23 cellular contexts compared by ENCODE assay signal in genomic region chr6:20918868-20919267, GRCh38.
DNase-seq lines count a peak whose midpoint lies in the region; ATAC-seq and TF ChIP-seq lines count a peak whose summit lies in the region.
"Had no signal": no experiment of that assay in that cellular context is flagged by ENCODE, and none has a peak within 500 bp of the region (broad histone marks: within the 10 kb centered on the region; RNA-seq: fewer than 3 reads in every experiment).

No MANE protein-coding gene starts in this region.

- no peak overlapping the region for H3K27ac ChIP-seq in endodermal cell (ENCODE audit: low read depth, low read length)
- H3K27ac ChIP-seq: gastroesophageal sphincter, parathyroid adenoma, sigmoid colon, transverse colon had no signal

- H3K27ac Mint-ChIP-seq in endodermal cell = no peak overlapping the region
- H3K27ac Mint-ChIP-seq in naive thymus-derived CD8-positive, alpha-beta T cell = no peak overlapping the region
- H3K27ac Mint-ChIP-seq: activated naive CD8-positive, alpha-beta T cell treated with anti-CD3 and anti-CD28 coated beads, Interleukin-2, amount 10 ng/mL, durations not matched to agents 7 days and 5 days; dendritic cell treated with granulocyte-macrophage colony-stimulating factor and Interleukin-4, amounts not matched to agents 40 ng/mL and 50 ng/mL, for 4 days; naive thymus-derived CD4-positive, alpha-beta T cell had no signal

- DNase-seq in lung microvascular endothelial cell (ENCODE audit: low read depth in 2 of 2) (peak; percentile 60 to 85), endodermal cell (no peak), NCI-H2029 treated with DMSO at 0.1 percent for 48 hours (lab: John Stamatoyannopoulos, UW) (no peak)
- no peak for DNase-seq in naive thymus-derived CD8-positive, alpha-beta T cell
- DNase-seq: activated CD4-positive, alpha-beta T cell treated with anti-CD3 and anti-CD28 coated beads for 1 hour; activated naive CD8-positive, alpha-beta T cell treated with anti-CD3 and anti-CD28 coated beads, Interleukin-2, amount 10 ng/mL, durations not matched to agents 7 days and 5 days; CD8-positive, alpha-beta memory T cell; DMS79; erythroblast; mesenchymal stem cell; naive thymus-derived CD4-positive, alpha-beta T cell; NCI-H2029; sigmoid colon; stimulated activated CD4-positive, alpha-beta T cell treated with anti-CD3 and anti-CD28 coated beads, Interleukin-1b, Interleukin-23, amount 100 ng/mL, for 48 hours; stimulated activated naive CD8-positive, alpha-beta T cell treated with anti-CD3 and anti-CD28 coated beads, Interleukin-15, Interleukin-2, amounts not matched to agents 100 U/mL and 50 U/mL, for 24 hours; transverse colon had no signal

- peaks cover 15% of the 10 kb centered on the region for H3K36me3 Mint-ChIP-seq in endodermal cell (ENCODE audit: low read depth)
- peaks cover 26 to 41% (median 32%) of the 10 kb centered on the region in 3 donors for H3K36me3 Mint-ChIP-seq in naive thymus-derived CD8-positive, alpha-beta T cell

- peaks cover 9% of the 10 kb centered on the region for H3K4me1 Mint-ChIP-seq in endodermal cell
- peaks cover 0 to 3% (median 0%) of the 10 kb centered on the region in 4 donors for H3K4me1 Mint-ChIP-seq in naive thymus-derived CD8-positive, alpha-beta T cell
- H3K4me1 Mint-ChIP-seq: activated naive CD8-positive, alpha-beta T cell treated with anti-CD3 and anti-CD28 coated beads, Interleukin-2, amount 10 ng/mL, durations not matched to agents 7 days and 5 days had no signal

- H3K4me3 ChIP-seq in endodermal cell (ENCODE audit: low read length) = no peak overlapping the region
- H3K4me3 ChIP-seq: gastroesophageal sphincter, sigmoid colon, transverse colon had no signal

- H3K4me1 ChIP-seq in endodermal cell (ENCODE audit: control insufficient read depth, insufficient read depth, low read length) = peaks cover 2% of the 10 kb centered on the region
- H3K4me1 ChIP-seq: parathyroid adenoma, sigmoid colon had no signal

- no peaks in the 10 kb centered on the region for H3K27me3 ChIP-seq in endodermal cell (ENCODE audit: control insufficient read depth, insufficient read depth, low read length, poor library complexity, severe bottlenecking)
- H3K27me3 ChIP-seq: gastroesophageal sphincter, sigmoid colon, transverse colon had no signal

- ATAC-seq in GM18858 (IDR thresholded peaks at IDR 0.05; ENCODE audit: unreplicated experiment) (peak; percentile 55), GM21360 (IDR thresholded peaks at IDR 0.05; ENCODE audit: unreplicated experiment) (peak; percentile 38), HG03175 (IDR thresholded peaks at IDR 0.05; ENCODE audit: unreplicated experiment) (peak; percentile 42), GM18520 (IDR thresholded peaks at IDR 0.05; ENCODE audit: unreplicated experiment) (no peak)
- ATAC-seq in naive thymus-derived CD8-positive, alpha-beta T cell = no peak
- ATAC-seq: gastroesophageal sphincter; naive thymus-derived CD4-positive, alpha-beta T cell had no signal

- POLR2A ChIA-PET in naive thymus-derived CD8-positive, alpha-beta T cell (lab: Charles Lee) = no interaction called here

- H3K4me3 Mint-ChIP-seq in endodermal cell = no peak overlapping the region
- no peak overlapping the region for H3K4me3 Mint-ChIP-seq in naive thymus-derived CD8-positive, alpha-beta T cell
- H3K4me3 Mint-ChIP-seq: activated naive CD8-positive, alpha-beta T cell treated with anti-CD3 and anti-CD28 coated beads, Interleukin-2, amount 10 ng/mL, durations not matched to agents 7 days and 5 days; CD8-positive, alpha-beta memory T cell; dendritic cell treated with granulocyte-macrophage colony-stimulating factor and Interleukin-4, amounts not matched to agents 40 ng/mL and 50 ng/mL, for 4 days; naive thymus-derived CD4-positive, alpha-beta T cell had no signal

- no peak overlapping the region for H3K9ac ChIP-seq in endodermal cell (ENCODE audit: extremely low read depth, low read length, poor library complexity, severe bottlenecking)
- H3K9ac ChIP-seq: parathyroid adenoma had no signal

- peaks cover 19% of the 10 kb centered on the region for H3K9me3 ChIP-seq in endodermal cell (ENCODE audit: control insufficient read depth, low read length)

- no peak for TF ChIP-seq CTCF in endodermal cell (conservative IDR thresholded peaks at IDR 0.05)

- H3K9me3 Mint-ChIP-seq in endodermal cell = peaks cover 22% of the 10 kb centered on the region
- H3K9me3 Mint-ChIP-seq in naive thymus-derived CD8-positive, alpha-beta T cell = peaks cover 0 to 25% (median 19%) of the 10 kb centered on the region in 9 donors

- whole genome bisulfite sequencing in endodermal cell (ENCODE audit: insufficient coverage in 1 of 2, insufficient read length in 1 of 2), 2 experiments = 96 to 100% methylated on average over 2 of the region's 2 CpGs

- no peaks in the 10 kb centered on the region for H3K27me3 Mint-ChIP-seq in endodermal cell (ENCODE audit: insufficient read depth)
- no peaks in the 10 kb centered on the region for H3K27me3 Mint-ChIP-seq in naive thymus-derived CD8-positive, alpha-beta T cell
- H3K27me3 Mint-ChIP-seq: activated naive CD8-positive, alpha-beta T cell treated with anti-CD3 and anti-CD28 coated beads, Interleukin-2, amount 10 ng/mL, durations not matched to agents 7 days and 5 days; CD8-positive, alpha-beta memory T cell; dendritic cell treated with granulocyte-macrophage colony-stimulating factor and Interleukin-4, amounts not matched to agents 40 ng/mL and 50 ng/mL, for 4 days; naive thymus-derived CD4-positive, alpha-beta T cell had no signal

- no peaks in the 10 kb centered on the region for H3K36me3 ChIP-seq in endodermal cell (ENCODE audit: control insufficient read depth, insufficient read depth, low read length)
- H3K36me3 ChIP-seq: gastroesophageal sphincter, sigmoid colon, transverse colon had no signal

Comparison
In these comparisons a context has a peak if more than half of its experiments do, and no peak if none do; other contexts are left out.
1. ATAC-seq: peak in GM18858 (single experiment), GM21360 (single experiment) and HG03175 (single experiment); none in naive thymus-derived CD8-positive, alpha-beta T cell (0 of 2) and GM18520 (single experiment).
2. DNase-seq: peak in lung microvascular endothelial cell (2 of 2); none in endodermal cell (single experiment), naive thymus-derived CD8-positive, alpha-beta T cell (0 of 10) and NCI-H2029 treated with DMSO at 0.1 percent for 48 hours (single experiment).